In the genomic region with DNA sequence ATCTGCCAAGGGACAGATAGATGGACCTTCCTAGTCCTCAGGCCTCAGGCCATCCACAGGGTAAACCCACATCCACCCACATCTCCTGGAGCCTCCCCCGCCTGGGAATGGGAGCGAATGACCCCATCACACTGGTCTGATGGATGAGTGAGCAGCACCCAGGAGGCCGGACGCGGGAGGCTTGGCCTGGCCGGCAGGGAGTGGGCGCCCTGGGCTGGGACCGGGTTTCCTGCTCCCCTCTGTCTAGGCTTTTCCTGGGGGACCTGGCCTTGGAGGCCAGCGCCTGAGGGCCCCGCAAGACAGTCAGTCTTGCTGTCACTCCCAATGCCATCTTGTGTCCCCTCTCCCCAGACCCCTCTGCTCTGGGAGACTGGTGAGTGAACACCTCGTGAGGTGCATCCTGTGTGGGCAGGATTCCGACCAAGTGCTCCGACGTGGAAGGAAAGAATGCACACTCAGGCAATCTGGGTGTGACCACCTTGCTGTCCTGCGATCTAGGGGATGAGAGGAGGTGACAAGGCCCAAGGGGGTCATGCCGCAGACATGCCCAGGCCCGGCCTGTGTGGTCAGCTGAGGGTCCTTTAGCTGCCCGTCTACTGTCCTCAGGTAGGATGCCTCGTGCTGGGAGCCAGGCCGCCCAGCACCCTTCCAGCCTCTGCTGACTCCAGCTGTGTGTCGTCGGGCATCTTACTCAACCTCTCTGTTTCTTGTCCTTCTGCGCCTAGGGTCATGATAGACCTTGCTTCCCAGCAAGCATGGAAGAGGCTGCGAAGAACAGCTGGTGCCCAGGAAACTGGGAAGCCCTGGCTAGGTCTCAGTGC, we compare ENCODE assay signal across 13 cellular contexts. TPM values are rescaled to one million over a fixed set of nuclear protein-coding genes. Genes with fewer than 3 reads are reported as not detected.
DNase-seq lines count a peak whose midpoint lies in the region; ATAC-seq, FAIRE-seq and TF ChIP-seq lines count a peak whose summit lies in the region.
"Had no signal": no experiment of that assay in that cellular context is flagged by ENCODE, and none has a peak within 500 bp of the region (broad histone marks: within the 10 kb centered on the region; RNA-seq: fewer than 3 reads in every experiment).

No MANE protein-coding gene starts in this region.

- H3K27ac Mint-ChIP-seq in activated naive CD8-positive, alpha-beta T cell treated with anti-CD3 and anti-CD28 coated beads, Interleukin-2, amount 50 U/mL, for 24 hours = peak overlapping the region; percentile 86
- no peak overlapping the region for H3K27ac Mint-ChIP-seq in Calu3 (ENCODE audit: unreplicated experiment)

- peaks cover 27% of the 10 kb centered on the region for H3K4me1 Mint-ChIP-seq in activated naive CD8-positive, alpha-beta T cell treated with anti-CD3 and anti-CD28 coated beads, Interleukin-2, amount 50 U/mL, for 24 hours
- peaks cover 17% of the 10 kb centered on the region for H3K4me1 Mint-ChIP-seq in Calu3 (ENCODE audit: low read depth, unreplicated experiment)

- ATAC-seq in HCT116 (no peak), GM19328 (IDR thresholded peaks at IDR 0.05; ENCODE audit: unreplicated experiment) (no peak)
- ATAC-seq in activated naive CD8-positive, alpha-beta T cell treated with anti-CD3 and anti-CD28 coated beads, Interleukin-2, amount 50 U/mL, for 24 hours = no peak

- no peak for DNase-seq in HCT116 (ENCODE audit: low read depth, low spot score)
- DNase-seq in activated naive CD8-positive, alpha-beta T cell treated with anti-CD3 and anti-CD28 coated beads, Interleukin-2, amount 50 U/mL, for 24 hours = no peak
- peak; percentile 82 for DNase-seq in kidney
- peak in 1 of 2 donors; percentile 77 for DNase-seq in suprapubic skin (ENCODE audit: low spot score in 2 of 2)
- no peak for DNase-seq in Calu3
- DNase-seq in effector CD8-positive, alpha-beta T cell (lab: John Stamatoyannopoulos, UW) = no peak
- DNase-seq: activated CD4-positive, CD25-positive, alpha-beta regulatory T cell; Caco-2; foreskin melanocyte; MM.1S; NCI-H2171 treated with DMSO at 0.1 percent for 48 hours had no signal

- WGBS in suprapubic skin = 87% methylated on average over 17 of the region's 24 CpGs

- no peak overlapping the region for H3K4me3 ChIP-seq in HCT116 (replicated peaks in 1 of 2; ENCODE audit: low read depth in 1 of 2, low read length in 2 of 2)
- H3K4me3 ChIP-seq in kidney (ENCODE audit: low read length in 2 of 2) = no peak overlapping the region
- H3K4me3 ChIP-seq in suprapubic skin = no peak overlapping the region

- TF ChIP-seq RAD21 in HCT116 (IDR thresholded peaks at IDR 0.05; ENCODE audit: low read depth) = no peak

- no peaks in the 10 kb centered on the region for H3K27me3 Mint-ChIP-seq in activated naive CD8-positive, alpha-beta T cell treated with anti-CD3 and anti-CD28 coated beads, Interleukin-2, amount 50 U/mL, for 24 hours
- H3K27me3 Mint-ChIP-seq in Calu3 (ENCODE audit: unreplicated experiment) = peaks cover 30% of the 10 kb centered on the region

- CTCF ChIA-PET in HCT116 (lab: Charles Lee) (interaction anchor here (1.1 kb wide), 1 partner anchor 113 kb away, joined by 3 read pairs; no protein-coding TSS in a partner anchor), Calu3 (lab: Charles Lee) (interaction anchor here (0.6 kb wide), 1 partner anchor 21 kb away, joined by 6 read pairs; no protein-coding TSS in a partner anchor)

- no peaks in the 10 kb centered on the region for H4K20me1 ChIP-seq in HCT116 (ENCODE audit: insufficient read depth)

- no TSS peak for BruUV-seq in HCT116 (replicated peaks; lab: Mats Ljungman, UMichigan)
- no TSS peak for BruUV-seq in Calu3 (replicated peaks; lab: Mats Ljungman, UMichigan)

- peak overlapping the region; percentile 27 for H3K4me2 ChIP-seq in HCT116 (ENCODE audit: low read length)

- peak overlapping the region; percentile 17; the same call in 1 of the 2 replicates for H3K9ac ChIP-seq in HCT116 (ENCODE audit: low read length)
- no peak overlapping the region for H3K9ac ChIP-seq in kidney (ENCODE audit: low read length in 2 of 2)

- no peaks in the 10 kb centered on the region for H3K36me3 Mint-ChIP-seq in activated naive CD8-positive, alpha-beta T cell treated with anti-CD3 and anti-CD28 coated beads, Interleukin-2, amount 50 U/mL, for 24 hours (ENCODE audit: low read depth)
- peaks cover 10% of the 10 kb centered on the region for H3K36me3 Mint-ChIP-seq in Calu3 (ENCODE audit: insufficient read depth, unreplicated experiment)

- H3K9me3 ChIP-seq in HCT116 (ENCODE audit: control insufficient read depth in 1 of 2, insufficient read depth in 1 of 2, low read depth in 1 of 2, low read length in 2 of 2) = no peaks in the 10 kb centered on the region
- H3K9me3 ChIP-seq in kidney (ENCODE audit: control insufficient read depth in 1 of 2, low read length in 2 of 2) = no peaks in the 10 kb centered on the region
- no peaks in the 10 kb centered on the region for H3K9me3 ChIP-seq in suprapubic skin
- H3K9me3 ChIP-seq: Caco-2 had no signal

- no peak for FAIRE-seq in kidney (lab: Jason Lieb, UNC)

- H3K9me3 Mint-ChIP-seq in activated naive CD8-positive, alpha-beta T cell treated with anti-CD3 and anti-CD28 coated beads, Interleukin-2, amount 50 U/mL, for 24 hours = no peaks in the 10 kb centered on the region
- H3K9me3 Mint-ChIP-seq in Calu3 (ENCODE audit: low read depth, unreplicated experiment) = no peaks in the 10 kb centered on the region

- POLR2A ChIA-PET in HCT116 (lab: Charles Lee) = no interaction called here

- intact Hi-C loops in HCT116 (cut with micrococcal nuclease) = no loop called here
- intact Hi-C loops in kidney (cut with DNase I) = loop anchor here (5.0 kb wide), 1 partner anchor 109 kb away; no protein-coding TSS in a partner anchor
- intact Hi-C loops in Calu3 (cut with micrococcal nuclease; ENCODE audit: unreplicated experiment) = no loop called here

- RAD21 ChIA-PET in HCT116 (lab: Charles Lee; ENCODE audit: low non-redundant PET in 1 of 2, low total read pairs in 2 of 2, uncharacterized antibody in 2 of 2, unreplicated experiment in 2 of 2) = no interaction called here

- H3K27ac ChIP-seq in HCT116 (ENCODE audit: low read depth, low read length) (no peak overlapping the region), kidney (ENCODE audit: low read depth in 2 of 2, low read length in 2 of 2) (peak overlapping the region in 1 of 2 donors; percentile 13), suprapubic skin (peak overlapping the region; percentile 67)

- H3K79me2 ChIP-seq in HCT116 (ENCODE audit: insufficient read depth, low read length) = no peaks in the 10 kb centered on the region

- no peak for TF ChIP-seq EP300 in suprapubic skin (IDR thresholded peaks at IDR 0.05)

- H2AFZ ChIP-seq in HCT116 (ENCODE audit: low read depth, low read length, poor library complexity, severe bottlenecking) = no peak overlapping the region

- H3K4me3 Mint-ChIP-seq in activated naive CD8-positive, alpha-beta T cell treated with anti-CD3 and anti-CD28 coated beads, Interleukin-2, amount 50 U/mL, for 24 hours = no peak overlapping the region
- H3K4me3 Mint-ChIP-seq in Calu3 (ENCODE audit: low read depth, unreplicated experiment) = no peak overlapping the region

- TF ChIP-seq CTCF in HCT116 (IDR thresholded peaks at IDR 0.05 in 2 of 3, conservative IDR thresholded peaks at IDR 0.05 in 1 of 3; ENCODE audit: borderline replicate concordance in 1 of 3, insufficient read depth in 1 of 3, low read depth in 2 of 3, low read length in 2 of 3) (no peak), kidney (IDR thresholded peaks at IDR 0.05; ENCODE audit: borderline replicate concordance, extremely low read depth, insufficient read depth) (no peak), suprapubic skin (IDR thresholded peaks at IDR 0.05) (no peak), Calu3 (IDR thresholded peaks at IDR 0.05; ENCODE audit: unreplicated experiment) (no peak)

- H3K27me3 ChIP-seq in HCT116 (ENCODE audit: insufficient read depth, low read length) (no peaks in the 10 kb centered on the region), suprapubic skin (no peaks in the 10 kb centered on the region)

- H3K36me3 ChIP-seq in HCT116 (ENCODE audit: control insufficient read depth in 1 of 2, insufficient read depth in 2 of 2, low read length in 2 of 2) = no peaks in the 10 kb centered on the region
- no peaks in the 10 kb centered on the region for H3K36me3 ChIP-seq in kidney (ENCODE audit: control insufficient read depth in 1 of 2, insufficient read depth in 2 of 2, low read length in 2 of 2)
- no peaks in the 10 kb centered on the region for H3K36me3 ChIP-seq in suprapubic skin

- no peak for TF ChIP-seq POLR2A in HCT116 (IDR thresholded peaks at IDR 0.05; ENCODE audit: borderline replicate concordance, extremely low read depth, insufficient read depth, insufficient read length)
- TF ChIP-seq POLR2A in suprapubic skin (IDR thresholded peaks at IDR 0.05) = no peak

- H3K4me1 ChIP-seq in HCT116 (ENCODE audit: control insufficient read depth in 1 of 2, insufficient read depth in 2 of 2, low read length in 2 of 2) = peaks cover 24 to 46% of the 10 kb centered on the region in 2 experiments
- peaks cover 18 to 40% of the 10 kb centered on the region in 2 donors for H3K4me1 ChIP-seq in kidney (ENCODE audit: control insufficient read depth in 1 of 2, insufficient read depth in 1 of 2, low read depth in 1 of 2, low read length in 2 of 2)
- H3K4me1 ChIP-seq in suprapubic skin = peaks cover 64% of the 10 kb centered on the region

- H3K9me2 ChIP-seq in HCT116 (ENCODE audit: insufficient read depth) = no peaks in the 10 kb centered on the region

TF ChIP-seq in HCT116, 20 proteins besides CTCF, POLR2A, EP300 and RAD21 (continues in another document):
- TF ChIP-seq CEBPB (IDR thresholded peaks at IDR 0.05; ENCODE audit: low read depth) (no peak), SP1 (IDR thresholded peaks at IDR 0.05; ENCODE audit: low read depth) (no peak), ELF1 (IDR thresholded peaks at IDR 0.05; ENCODE audit: borderline replicate concordance, low read depth) (no peak), SIN3A (IDR thresholded peaks at IDR 0.05; ENCODE audit: low read depth) (no peak), FOSL1 (IDR thresholded peaks at IDR 0.05; ENCODE audit: low read depth) (no peak), CBX3 (IDR thresholded peaks at IDR 0.05; ENCODE audit: low read depth) (no peak)

RNA-seq across cellular contexts. Expression of a gene that starts 26.5 kb away (rescaled TPM):
- total RNA-seq in HCT116 (2021; ENCODE audit: unreplicated experiment) (10.5 TPM), kidney (1.6 TPM), suprapubic skin (10 to 100 TPM; 18.7 to 54.4 (median 44.1) TPM), Calu3 (2022) (97.0 and 100.0 TPM in 2 replicates)
- polyA plus RNA-seq in HCT116 (2012) = 12.9 and 15.2 TPM in 2 replicates
- polyA plus RNA-seq in kidney (ENCODE audit: insufficient read depth, low read depth, low replicate concordance) = 2.4 TPM
- total RNA-seq: aorta had no signal
- polyA plus RNA-seq: aorta had no signal
